Comparison of ENCODE assay signal across 1 cellular context in the genomic region with DNA sequence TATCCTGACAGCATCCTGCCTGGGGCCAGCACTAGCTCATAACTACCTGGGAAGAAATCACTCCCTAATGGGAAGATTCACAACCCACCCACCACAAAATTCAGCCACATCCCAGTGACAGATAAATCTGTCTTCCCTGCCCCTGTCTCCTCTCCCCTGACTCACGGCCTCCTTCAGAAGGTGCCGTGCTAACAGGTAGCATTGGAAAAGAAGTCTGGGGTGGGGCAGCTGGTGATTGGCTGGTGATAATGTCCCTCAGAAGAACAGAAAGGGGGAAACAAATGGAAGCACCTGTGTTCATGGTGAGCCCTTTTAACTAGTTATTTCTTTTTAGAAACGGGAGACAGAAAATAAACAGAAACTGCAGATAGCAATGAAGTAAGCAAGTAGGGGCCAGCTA.
TF ChIP-seq lines count a peak whose summit lies in the region.

No MANE protein-coding gene starts in this region.

TF ChIP-seq in IMR-90, 13 proteins besides CTCF, POLR2A, EP300 and RAD21 (continued from another document):
- TF ChIP-seq, protein P1, sequence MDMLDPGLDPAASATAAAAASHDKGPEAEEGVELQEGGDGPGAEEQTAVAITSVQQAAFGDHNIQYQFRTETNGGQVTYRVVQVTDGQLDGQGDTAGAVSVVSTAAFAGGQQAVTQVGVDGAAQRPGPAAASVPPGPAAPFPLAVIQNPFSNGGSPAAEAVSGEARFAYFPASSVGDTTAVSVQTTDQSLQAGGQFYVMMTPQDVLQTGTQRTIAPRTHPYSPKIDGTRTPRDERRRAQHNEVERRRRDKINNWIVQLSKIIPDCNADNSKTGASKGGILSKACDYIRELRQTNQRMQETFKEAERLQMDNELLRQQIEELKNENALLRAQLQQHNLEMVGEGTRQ (IDR thresholded peaks at IDR 0.05; ENCODE audit: low read depth, low read length): no peak
- no peak for TF ChIP-seq CEBPB (IDR thresholded peaks at IDR 0.05; ENCODE audit: low read depth, low read length)
